ENCODE assay signal across 15 cellular contexts in the genomic region with DNA sequence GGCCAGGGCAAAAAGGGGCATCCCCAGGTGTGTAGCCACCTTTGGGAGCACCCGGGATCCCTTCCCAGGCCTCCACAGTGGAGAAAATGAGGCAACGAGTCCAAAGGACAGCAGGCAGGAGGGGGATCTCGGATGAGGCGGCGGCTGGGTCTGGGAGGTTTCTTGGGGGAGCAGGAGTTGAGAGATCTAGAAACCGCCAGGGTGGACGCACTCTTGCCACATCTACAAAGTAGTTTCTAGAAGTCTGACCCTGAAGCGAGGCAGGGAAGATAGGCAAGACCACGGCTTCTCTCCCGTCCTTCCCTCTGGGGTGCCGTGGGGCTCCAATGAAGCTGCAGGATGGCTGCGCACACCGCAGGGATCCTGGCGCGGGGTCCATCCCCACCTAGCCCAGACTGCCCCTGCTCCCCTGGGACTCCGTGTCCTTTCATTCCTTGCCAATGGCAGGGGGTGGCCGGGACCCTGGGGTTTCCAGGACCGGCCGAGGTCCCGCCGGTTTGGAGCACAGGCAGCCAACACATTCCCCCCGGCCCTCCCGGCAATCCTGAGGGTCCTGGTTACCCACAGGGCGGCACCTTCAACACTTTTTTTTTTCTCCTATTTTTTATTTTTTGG. TPM values are rescaled to one million over a fixed set of nuclear protein-coding genes. Genes with fewer than 3 reads are reported as not detected.
DNase-seq lines count a peak whose midpoint lies in the region; ATAC-seq, FAIRE-seq and TF ChIP-seq lines count a peak whose summit lies in the region.
"Had no signal": no experiment of that assay in that cellular context is flagged by ENCODE, and none has a peak within 500 bp of the region (broad histone marks: within the 10 kb centered on the region; RNA-seq: fewer than 3 reads in every experiment).

No MANE protein-coding gene starts in this region.

- H3K9me3 ChIP-seq in H1 (ENCODE audit: insufficient read depth in 2 of 2, low read depth in 1 of 2, low read length in 1 of 2): no peaks in the 10 kb centered on the region
- H3K9me3 ChIP-seq: vagina had no signal

- H3K4me3 Mint-ChIP-seq in activated T-cell treated with anti-CD3 and anti-CD28 coated beads, Interleukin-2, amount 50 U/mL, for 72 hours: peak overlapping the region; percentile 81 to 91
- peak overlapping the region; percentile 88 to 92 for H3K4me3 Mint-ChIP-seq in stimulated activated naive CD8-positive, alpha-beta T cell treated with anti-CD3 and anti-CD28 coated beads, Interleukin-15, amount 100 ng/mL, for 72 hours

- no peak for DNase-seq in activated T-cell treated with anti-CD3 and anti-CD28 coated beads, Interleukin-2, amount 50 U/mL, for 72 hours
- no peak for DNase-seq in activated T-cell treated with anti-CD3 and anti-CD28 coated beads, Interleukin-2, amount 50 U/mL, for 1 hour
- DNase-seq in RWPE1 (ENCODE audit: low spot score) (no peak), H1 (ENCODE audit: low read depth in 1 of 2, low spot score in 2 of 2) (no peak), G401 (ENCODE audit: low spot score) (no peak)
- no peak for DNase-seq in stimulated activated naive CD8-positive, alpha-beta T cell treated with anti-CD3 and anti-CD28 coated beads, Interleukin-15, amount 100 ng/mL, for 72 hours
- no peak for DNase-seq in stimulated activated CD4-positive, alpha-beta T cell treated with anti-CD3 and anti-CD28 coated beads, Interleukin-4, amount 100 ng/mL, for 1 hour
- DNase-seq: hippocampal formation; IMR-90; NCI-H1436 treated with DMSO at 0.1 percent for 48 hours; NCI-H226; stimulated activated CD4-positive, alpha-beta T cell treated with anti-CD3 and anti-CD28 coated beads, Interleukin-2, amount 100 ng/mL, for 48 hours had no signal

- CTCF ChIA-PET in RWPE1 (lab: Yijun Ruan, JAX): no interaction called here
- CTCF ChIA-PET in H1 (lab: Charles Lee; ENCODE audit: partially characterized antibody): no interaction called here

- H3K18ac ChIP-seq in H1 (ENCODE audit: extremely low read depth, low read length): no peak overlapping the region

- H3K56ac ChIP-seq in H1 (replicated peaks; ENCODE audit: insufficient read length, low read depth, low read length): no peak overlapping the region

- TF ChIP-seq POLR2A in H1 (IDR thresholded peaks at IDR 0.05; ENCODE audit: control extremely low read depth in 1 of 2, low read depth in 2 of 2, low read length in 2 of 2): no peak

- H2BK12ac ChIP-seq in H1 (ENCODE audit: low read depth, low read length): no peak overlapping the region

- H2BK15ac ChIP-seq in H1 (ENCODE audit: low read length): no peak overlapping the region

- no peaks in the 10 kb centered on the region for H3K9me3 Mint-ChIP-seq in activated T-cell treated with anti-CD3 and anti-CD28 coated beads, Interleukin-2, amount 50 U/mL, for 72 hours
- no peaks in the 10 kb centered on the region for H3K9me3 Mint-ChIP-seq in stimulated activated naive CD8-positive, alpha-beta T cell treated with anti-CD3 and anti-CD28 coated beads, Interleukin-15, amount 100 ng/mL, for 72 hours

- H3K27me3 ChIP-seq in H1 (replicated peaks in 1 of 4; ENCODE audit: control insufficient read depth in 3 of 4, extremely low read depth in 1 of 4, insufficient read depth in 3 of 4, low read length in 3 of 4): no peaks in the 10 kb centered on the region
- H3K27me3 ChIP-seq: vagina had no signal

- 89% methylated on average over 24 of the region's 24 CpGs; no CpG with 5 or more reads in 1 of the 2 experiments for WGBS in H1 (ENCODE audit: extremely low coverage in 1 of 2, insufficient coverage in 1 of 2, insufficient read length in 1 of 2, insufficient replicate concordance in 2 of 2, low coverage in 1 of 2, low lambda C conversion rate in 2 of 2, missing lambda C conversion rate in 1 of 2), 2 experiments

- POLR2A ChIA-PET in RWPE1 (lab: Yijun Ruan, JAX; ENCODE audit: low non-redundant PET) (no interaction called here), H1 (lab: Charles Lee; ENCODE audit: partially characterized antibody) (interaction anchor here (0.6 to 2.0 kb wide), 6 partner anchors 11 to 29 kb away, joined by 3 to 8 read pairs (median 4); no protein-coding TSS in a partner anchor)

- no peak overlapping the region for H4K91ac ChIP-seq in H1 (replicated peaks; ENCODE audit: insufficient read length, low read length)

- no peak for TF ChIP-seq RAD21 in H1 (IDR thresholded peaks at IDR 0.05 in 1 of 2, conservative IDR thresholded peaks at IDR 0.05 in 1 of 2; ENCODE audit: low read depth in 2 of 2, low read length in 2 of 2)

- peaks cover 0 to 16% (median 6%) of the 10 kb centered on the region in 4 experiments; a peak in 3 of 8 replicates for H3K36me3 ChIP-seq in H1 (ENCODE audit: control insufficient read depth in 2 of 4, insufficient read depth in 4 of 4, low read length in 3 of 4)

- H3K27ac ChIP-seq in RWPE1: peak overlapping the region; percentile 26
- H3K27ac ChIP-seq in H1 (ENCODE audit: low read depth, low read length): no peak overlapping the region

- peak overlapping the region; percentile 65 for H3K27ac Mint-ChIP-seq in activated T-cell treated with anti-CD3 and anti-CD28 coated beads, Interleukin-2, amount 50 U/mL, for 72 hours
- H3K27ac Mint-ChIP-seq in stimulated activated naive CD8-positive, alpha-beta T cell treated with anti-CD3 and anti-CD28 coated beads, Interleukin-15, amount 100 ng/mL, for 72 hours: peak overlapping the region in 1 of 2 donors; percentile 42

- H3K9ac ChIP-seq in H1 (replicated peaks in 1 of 4; ENCODE audit: extremely low read depth in 1 of 4, low read depth in 3 of 4, low read length in 3 of 4): no peak overlapping the region

- TF ChIP-seq EP300 in H1 (IDR thresholded peaks at IDR 0.05; ENCODE audit: borderline replicate concordance in 1 of 2, low read depth in 2 of 2, low read length in 2 of 2): no peak

- no peak for FAIRE-seq in H1 (lab: Jason Lieb, UNC)

- H3K36me3 Mint-ChIP-seq in activated T-cell treated with anti-CD3 and anti-CD28 coated beads, Interleukin-2, amount 50 U/mL, for 72 hours (ENCODE audit: insufficient read depth in 2 of 2): peaks cover 0 to 2% of the 10 kb centered on the region in 2 donors

- H4K5ac ChIP-seq in H1 (ENCODE audit: insufficient read length, low read depth, low read length): no peak overlapping the region

- H3K4me2 ChIP-seq in H1 (ENCODE audit: insufficient read depth in 1 of 2, low read depth in 2 of 2, low read length in 2 of 2): no peak overlapping the region

- H3K4ac ChIP-seq in H1 (replicated peaks; ENCODE audit: insufficient read length, low read depth, low read length): no peak overlapping the region

- no peak for ATAC-seq in activated T-cell treated with anti-CD3 and anti-CD28 coated beads, Interleukin-2, amount 50 U/mL, for 72 hours (replicated peaks in 1 of 2)
- ATAC-seq in stimulated activated naive CD8-positive, alpha-beta T cell treated with anti-CD3 and anti-CD28 coated beads, Interleukin-15, amount 100 ng/mL, for 72 hours: no peak
- ATAC-seq in GM21381 (IDR thresholded peaks at IDR 0.05; ENCODE audit: unreplicated experiment): no peak
- ATAC-seq: left colon had no signal

- H3K4me1 Mint-ChIP-seq in activated T-cell treated with anti-CD3 and anti-CD28 coated beads, Interleukin-2, amount 50 U/mL, for 72 hours (ENCODE audit: low read depth): peaks cover 38% of the 10 kb centered on the region
- peaks cover 71% of the 10 kb centered on the region for H3K4me1 Mint-ChIP-seq in stimulated activated naive CD8-positive, alpha-beta T cell treated with anti-CD3 and anti-CD28 coated beads, Interleukin-15, amount 100 ng/mL, for 72 hours

- no peaks in the 10 kb centered on the region for H3K79me2 ChIP-seq in H1 (ENCODE audit: control insufficient read depth in 1 of 2, insufficient read depth in 2 of 2, low read length in 2 of 2)

- no peak overlapping the region for H3K14ac ChIP-seq in H1 (ENCODE audit: insufficient read length)

- no peak overlapping the region for H2AFZ ChIP-seq in H1 (ENCODE audit: low read length)

- TF ChIP-seq CTCF in RWPE1 (conservative IDR thresholded peaks at IDR 0.05; ENCODE audit: low read depth): no peak
- TF ChIP-seq CTCF in H1 (IDR thresholded peaks at IDR 0.05; ENCODE audit: control extremely low read depth in 1 of 3, insufficient read depth in 1 of 3, low read depth in 1 of 3, low read length in 3 of 3): no peak

- H3K27me3 Mint-ChIP-seq in activated T-cell treated with anti-CD3 and anti-CD28 coated beads, Interleukin-2, amount 50 U/mL, for 72 hours (ENCODE audit: low read depth): no peaks in the 10 kb centered on the region
- H3K27me3 Mint-ChIP-seq in stimulated activated naive CD8-positive, alpha-beta T cell treated with anti-CD3 and anti-CD28 coated beads, Interleukin-15, amount 100 ng/mL, for 72 hours: no peaks in the 10 kb centered on the region

- no peak overlapping the region for H2BK120ac ChIP-seq in H1 (replicated peaks; ENCODE audit: low read depth, low read length)

- no peak overlapping the region for H2AK5ac ChIP-seq in H1 (ENCODE audit: low read depth, low read length)

- no peaks in the 10 kb centered on the region for H3K23me2 ChIP-seq in H1 (ENCODE audit: low read depth, low read length)

- peaks cover 0 to 5% (median 0%) of the 10 kb centered on the region in 4 experiments; a peak in 2 of 7 replicates for H3K4me1 ChIP-seq in H1 (replicated peaks in 1 of 4; ENCODE audit: control insufficient read depth in 3 of 4, insufficient read depth in 4 of 4, low read length in 3 of 4)

- H2BK5ac ChIP-seq in H1 (ENCODE audit: low read depth, low read length): no peak overlapping the region

- H3K79me1 ChIP-seq in H1 (ENCODE audit: low read depth, low read length): no peaks in the 10 kb centered on the region

- no peak overlapping the region for H4K8ac ChIP-seq in H1 (ENCODE audit: extremely low read depth, insufficient read depth, low read length)

- no peak overlapping the region for H3K4me3 ChIP-seq in H1 (ENCODE audit: extremely low read depth in 1 of 4, insufficient read depth in 2 of 4, low read depth in 3 of 4, low read length in 4 of 4)
- H3K4me3 ChIP-seq: vagina had no signal

- in situ Hi-C loops in G401 (cut with HindIII; ENCODE audit: low sequenced_read_pairs): no loop called here

- peaks cover 0 to 3% of the 10 kb centered on the region in 2 experiments for H4K20me1 ChIP-seq in H1 (replicated peaks in 1 of 2; ENCODE audit: control insufficient read depth in 1 of 2, insufficient read depth in 2 of 2, low read length in 2 of 2)

- H3K23ac ChIP-seq in H1 (ENCODE audit: insufficient read length): no peak overlapping the region

- no peak overlapping the region for H2BK20ac ChIP-seq in H1 (ENCODE audit: low read length)

RNA-seq across cellular contexts. Expression of gene ZBTB7A, which starts 21.5 kb away (rescaled TPM):
- total RNA-seq in activated T-cell treated with anti-CD3 and anti-CD28 coated beads, Interleukin-2, amount 50 U/mL, for 72 hours: 10 to 100 TPM; 29.9 to 39.6 TPM
- 16.6 and 17.8 TPM in 2 replicates for total RNA-seq in H1 (2021; fragmentation: NEBNext Ultra II Directional; extraction: Animal tissue kit (Norgen Biotek cat#: 25700))
- 5.6 and 9.1 TPM in 2 replicates for polyA plus RNA-seq in H1 (2011; rRNA removed)
- polyA plus RNA-seq in H1 (2011; cell fraction: cytosol; rRNA removed): 5.6 TPM
- polyA plus RNA-seq in H1 (2011; cell fraction: nucleus; rRNA removed): 19.7 TPM
- polyA plus RNA-seq in H1 (2012, experiment 1 of 2): 5.4 to 9.5 TPM (median 8.5 TPM) in 4 replicates
- 4.5 TPM for polyA plus RNA-seq in H1 (2012, experiment 2 of 2)
- 17.9 TPM for polyA plus RNA-seq in H1 (2013, experiment 1 of 2)
- 15.8 TPM for polyA plus RNA-seq in H1 (2013, experiment 2 of 2)
- polyA minus RNA-seq in H1 (2011; rRNA and poly(A)+ RNA removed): 3.1 and 3.5 TPM in 2 replicates
- polyA minus RNA-seq in H1 (2011; cell fraction: cytosol; rRNA and poly(A)+ RNA removed): 9.5 TPM
- polyA minus RNA-seq in H1 (2011; cell fraction: nucleus; rRNA and poly(A)+ RNA removed): 14.4 TPM
- total RNA-seq in G401 (2014; rRNA removed; shearing (Covaris generic)): 12.8 and 13.3 TPM in 2 replicates

RNA-seq across cellular contexts. Expression of gene MAP2K2, which starts 35.8 kb away (rescaled TPM):
- total RNA-seq in activated T-cell treated with anti-CD3 and anti-CD28 coated beads, Interleukin-2, amount 50 U/mL, for 72 hours: 100 to 1,000 TPM; 144 to 157 TPM
- total RNA-seq in H1 (2021; fragmentation: NEBNext Ultra II Directional; extraction: Animal tissue kit (Norgen Biotek cat#: 25700)): 161 and 162 TPM in 2 replicates
- polyA plus RNA-seq in H1 (2011; rRNA removed): 111 and 194 TPM in 2 replicates
- polyA plus RNA-seq in H1 (2011; cell fraction: cytosol; rRNA removed): 126 TPM
- 193 TPM for polyA plus RNA-seq in H1 (2011; cell fraction: nucleus; rRNA removed)
- 112 to 185 TPM (median 178 TPM) in 4 replicates for polyA plus RNA-seq in H1 (2012, experiment 1 of 2)
- polyA plus RNA-seq in H1 (2012, experiment 2 of 2): 196 TPM
- 112 TPM for polyA plus RNA-seq in H1 (2013, experiment 1 of 2)
- 109 TPM for polyA plus RNA-seq in H1 (2013, experiment 2 of 2)
- 37.2 and 48.1 TPM in 2 replicates for polyA minus RNA-seq in H1 (2011; rRNA and poly(A)+ RNA removed)
- polyA minus RNA-seq in H1 (2011; cell fraction: cytosol; rRNA and poly(A)+ RNA removed): 84.9 TPM
- 58.1 TPM for polyA minus RNA-seq in H1 (2011; cell fraction: nucleus; rRNA and poly(A)+ RNA removed)
- 370 and 376 TPM in 2 replicates for total RNA-seq in G401 (2014; rRNA removed; shearing (Covaris generic))
